Comparison of ENCODE assay signal across 1 cellular context in the genomic region with DNA sequence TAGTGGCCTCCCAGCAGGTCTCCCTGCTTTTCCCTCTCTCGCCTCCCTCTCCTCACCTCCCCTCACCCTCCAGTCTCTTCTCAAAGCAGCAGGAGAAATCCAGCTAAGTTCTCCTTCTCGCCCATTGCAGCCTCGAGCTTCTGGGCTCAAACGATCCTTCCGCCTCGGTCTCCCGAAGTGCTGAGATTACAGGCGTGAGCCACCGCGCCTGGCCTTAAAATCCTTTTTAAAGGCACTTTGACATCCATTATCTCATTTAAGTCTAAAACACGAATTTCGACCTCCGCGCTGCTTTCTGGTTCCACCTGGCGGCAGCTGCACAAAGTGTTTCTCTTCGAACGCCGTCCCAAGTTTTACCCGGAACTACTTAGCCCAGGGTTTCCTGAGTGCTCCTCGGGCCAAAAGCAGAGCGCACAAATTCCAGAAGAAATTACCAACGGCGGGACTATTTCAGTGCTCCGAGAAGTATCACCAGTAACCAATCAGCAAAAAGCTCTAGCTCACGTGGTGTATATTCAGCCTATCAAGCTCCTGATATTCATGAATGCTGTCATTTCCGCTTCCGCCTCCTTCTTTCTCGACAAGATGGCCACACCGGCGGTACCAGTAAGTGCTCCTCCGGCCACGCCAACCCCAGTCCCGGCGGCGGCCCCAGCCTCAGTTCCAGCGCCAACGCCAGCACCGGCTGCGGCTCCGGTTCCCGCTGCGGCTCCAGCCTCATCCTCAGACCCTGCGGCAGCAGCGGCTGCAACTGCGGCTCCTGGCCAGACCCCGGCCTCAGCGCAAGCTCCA.
TF ChIP-seq lines count a peak whose summit lies in the region.

A gene with protein sequence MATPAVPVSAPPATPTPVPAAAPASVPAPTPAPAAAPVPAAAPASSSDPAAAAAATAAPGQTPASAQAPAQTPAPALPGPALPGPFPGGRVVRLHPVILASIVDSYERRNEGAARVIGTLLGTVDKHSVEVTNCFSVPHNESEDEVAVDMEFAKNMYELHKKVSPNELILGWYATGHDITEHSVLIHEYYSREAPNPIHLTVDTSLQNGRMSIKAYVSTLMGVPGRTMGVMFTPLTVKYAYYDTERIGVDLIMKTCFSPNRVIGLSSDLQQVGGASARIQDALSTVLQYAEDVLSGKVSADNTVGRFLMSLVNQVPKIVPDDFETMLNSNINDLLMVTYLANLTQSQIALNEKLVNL (plus strand): TSS at position 570 of the 792 bp plus-strand sequence. CDS start 16 bp downstream, at position 586.

TF ChIP-seq in HepG2, 621 proteins besides CTCF, POLR2A, EP300 and RAD21 (continued from another document and continues in another):
- TF ChIP-seq CREB1 (IDR thresholded peaks at IDR 0.05) (peak; percentile 81), CREB1 (CRISPR knock-in tag; IDR thresholded peaks at IDR 0.05) (peak; percentile 95), SP2 (CRISPR knock-in tag; IDR thresholded peaks at IDR 0.05) (peak; percentile 71), ZNF788 (CRISPR knock-in tag; IDR thresholded peaks at IDR 0.05; ENCODE audit: borderline replicate concordance) (peak; percentile 81; the same call in 1 of the 2 replicates), SRSF9 (IDR thresholded peaks at IDR 0.05; ENCODE audit: borderline replicate concordance, insufficient read depth, low read depth, low read length, poor library complexity, severe bottlenecking) (no peak), HOXA3 (CRISPR knock-in tag; IDR thresholded peaks at IDR 0.05) (peak; percentile 93), SIN3B (IDR thresholded peaks at IDR 0.05; ENCODE audit: low read length) (peak; percentile 95), ZFP36L1 (CRISPR knock-in tag; IDR thresholded peaks at IDR 0.05) (no peak), ZNF839 (CRISPR knock-in tag; IDR thresholded peaks at IDR 0.05; ENCODE audit: borderline replicate concordance) (no peak), PHB2 (IDR thresholded peaks at IDR 0.05; ENCODE audit: partially characterized antibody) (no peak), MTF2 (CRISPR knock-in tag; IDR thresholded peaks at IDR 0.05; ENCODE audit: borderline replicate concordance) (no peak), ZNF230 (CRISPR knock-in tag; IDR thresholded peaks at IDR 0.05) (peak; percentile 57; the same call in 1 of the 2 replicates), KLF16 (CRISPR knock-in tag; IDR thresholded peaks at IDR 0.05) (peak in 1 of 2 experiments; percentile 78; a peak in 2 of 4 replicates), ZMAT3 (CRISPR knock-in tag; conservative IDR thresholded peaks at IDR 0.05) (peak; percentile 69; the same call in 1 of the 2 replicates), ZKSCAN5 (CRISPR knock-in tag; IDR thresholded peaks at IDR 0.05) (peak; percentile 97), ZNF674 (CRISPR knock-in tag; IDR thresholded peaks at IDR 0.05; ENCODE audit: low read depth) (no peak), ZNF780A (CRISPR knock-in tag; IDR thresholded peaks at IDR 0.05) (no peak), CBX1 (IDR thresholded peaks at IDR 0.05; ENCODE audit: low read depth) (no peak), ZC3H13 (CRISPR knock-in tag; IDR thresholded peaks at IDR 0.05) (peak; percentile 33; the same call in 1 of the 2 replicates), SALL2 (CRISPR knock-in tag; IDR thresholded peaks at IDR 0.05) (peak; percentile 88; the same call in 1 of the 2 replicates), KAT8 (CRISPR knock-in tag; IDR thresholded peaks at IDR 0.05) (peak; percentile 99), SMAD1 (CRISPR knock-in tag; IDR thresholded peaks at IDR 0.05; ENCODE audit: borderline replicate concordance, low read depth) (no peak), ZFY (CRISPR knock-in tag; IDR thresholded peaks at IDR 0.05) (peak; percentile 77), ZNF335 (CRISPR knock-in tag; IDR thresholded peaks at IDR 0.05) (0 out of 2 replicates have a peak, but pooled peaks have one; percentile 35), AGO2 (optimal IDR thresholded peaks at IDR 0.05; ENCODE audit: low read depth, low read length) (peak; percentile 61), ETV5 (CRISPR knock-in tag; IDR thresholded peaks at IDR 0.05; ENCODE audit: borderline replicate concordance) (peak; percentile 34; the same call in 1 of the 2 replicates), CBX5 (CRISPR knock-in tag; IDR thresholded peaks at IDR 0.05; ENCODE audit: borderline replicate concordance) (peak; percentile 92)
- TF ChIP-seq, protein P1, sequence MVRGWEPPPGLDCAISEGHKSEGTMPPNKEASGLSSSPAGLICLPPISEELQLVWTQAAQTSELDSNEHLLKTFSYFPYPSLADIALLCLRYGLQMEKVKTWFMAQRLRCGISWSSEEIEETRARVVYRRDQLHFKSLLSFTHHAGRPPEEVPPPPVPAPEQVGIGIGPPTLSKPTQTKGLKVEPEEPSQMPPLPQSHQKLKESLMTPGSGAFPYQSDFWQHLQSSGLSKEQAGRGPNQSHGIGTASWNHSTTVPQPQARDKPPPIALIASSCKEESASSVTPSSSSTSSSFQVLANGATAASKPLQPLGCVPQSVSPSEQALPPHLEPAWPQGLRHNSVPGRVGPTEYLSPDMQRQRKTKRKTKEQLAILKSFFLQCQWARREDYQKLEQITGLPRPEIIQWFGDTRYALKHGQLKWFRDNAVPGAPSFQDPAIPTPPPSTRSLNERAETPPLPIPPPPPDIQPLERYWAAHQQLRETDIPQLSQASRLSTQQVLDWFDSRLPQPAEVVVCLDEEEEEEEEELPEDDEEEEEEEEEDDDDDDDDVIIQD (CRISPR knock-in tag; IDR thresholded peaks at IDR 0.05; ENCODE audit: low read depth): peak; percentile 92; the same call in 1 of the 2 replicates
- TF ChIP-seq, protein P2, sequence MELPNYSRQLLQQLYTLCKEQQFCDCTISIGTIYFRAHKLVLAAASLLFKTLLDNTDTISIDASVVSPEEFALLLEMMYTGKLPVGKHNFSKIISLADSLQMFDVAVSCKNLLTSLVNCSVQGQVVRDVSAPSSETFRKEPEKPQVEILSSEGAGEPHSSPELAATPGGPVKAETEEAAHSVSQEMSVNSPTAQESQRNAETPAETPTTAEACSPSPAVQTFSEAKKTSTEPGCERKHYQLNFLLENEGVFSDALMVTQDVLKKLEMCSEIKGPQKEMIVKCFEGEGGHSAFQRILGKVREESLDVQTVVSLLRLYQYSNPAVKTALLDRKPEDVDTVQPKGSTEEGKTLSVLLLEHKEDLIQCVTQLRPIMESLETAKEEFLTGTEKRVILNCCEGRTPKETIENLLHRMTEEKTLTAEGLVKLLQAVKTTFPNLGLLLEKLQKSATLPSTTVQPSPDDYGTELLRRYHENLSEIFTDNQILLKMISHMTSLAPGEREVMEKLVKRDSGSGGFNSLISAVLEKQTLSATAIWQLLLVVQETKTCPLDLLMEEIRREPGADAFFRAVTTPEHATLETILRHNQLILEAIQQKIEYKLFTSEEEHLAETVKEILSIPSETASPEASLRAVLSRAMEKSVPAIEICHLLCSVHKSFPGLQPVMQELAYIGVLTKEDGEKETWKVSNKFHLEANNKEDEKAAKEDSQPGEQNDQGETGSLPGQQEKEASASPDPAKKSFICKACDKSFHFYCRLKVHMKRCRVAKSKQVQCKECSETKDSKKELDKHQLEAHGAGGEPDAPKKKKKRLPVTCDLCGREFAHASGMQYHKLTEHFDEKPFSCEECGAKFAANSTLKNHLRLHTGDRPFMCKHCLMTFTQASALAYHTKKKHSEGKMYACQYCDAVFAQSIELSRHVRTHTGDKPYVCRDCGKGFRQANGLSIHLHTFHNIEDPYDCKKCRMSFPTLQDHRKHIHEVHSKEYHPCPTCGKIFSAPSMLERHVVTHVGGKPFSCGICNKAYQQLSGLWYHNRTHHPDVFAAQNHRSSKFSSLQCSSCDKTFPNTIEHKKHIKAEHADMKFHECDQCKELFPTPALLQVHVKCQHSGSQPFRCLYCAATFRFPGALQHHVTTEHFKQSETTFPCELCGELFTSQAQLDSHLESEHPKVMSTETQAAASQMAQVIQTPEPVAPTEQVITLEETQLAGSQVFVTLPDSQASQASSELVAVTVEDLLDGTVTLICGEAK (IDR thresholded peaks at IDR 0.05): peak; percentile 84
- TF ChIP-seq, protein P2 (CRISPR knock-in tag; IDR thresholded peaks at IDR 0.05): no peak; the same call in 1 of the 2 replicates
- TF ChIP-seq, protein P3, sequence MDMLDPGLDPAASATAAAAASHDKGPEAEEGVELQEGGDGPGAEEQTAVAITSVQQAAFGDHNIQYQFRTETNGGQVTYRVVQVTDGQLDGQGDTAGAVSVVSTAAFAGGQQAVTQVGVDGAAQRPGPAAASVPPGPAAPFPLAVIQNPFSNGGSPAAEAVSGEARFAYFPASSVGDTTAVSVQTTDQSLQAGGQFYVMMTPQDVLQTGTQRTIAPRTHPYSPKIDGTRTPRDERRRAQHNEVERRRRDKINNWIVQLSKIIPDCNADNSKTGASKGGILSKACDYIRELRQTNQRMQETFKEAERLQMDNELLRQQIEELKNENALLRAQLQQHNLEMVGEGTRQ (IDR thresholded peaks at IDR 0.05; ENCODE audit: low read depth, low read length): peak; percentile 97
- TF ChIP-seq, protein P3 (CRISPR knock-in tag; IDR thresholded peaks at IDR 0.05; ENCODE audit: borderline replicate concordance): peak; percentile 98; the same call in 1 of the 2 replicates
- TF ChIP-seq, protein P4, sequence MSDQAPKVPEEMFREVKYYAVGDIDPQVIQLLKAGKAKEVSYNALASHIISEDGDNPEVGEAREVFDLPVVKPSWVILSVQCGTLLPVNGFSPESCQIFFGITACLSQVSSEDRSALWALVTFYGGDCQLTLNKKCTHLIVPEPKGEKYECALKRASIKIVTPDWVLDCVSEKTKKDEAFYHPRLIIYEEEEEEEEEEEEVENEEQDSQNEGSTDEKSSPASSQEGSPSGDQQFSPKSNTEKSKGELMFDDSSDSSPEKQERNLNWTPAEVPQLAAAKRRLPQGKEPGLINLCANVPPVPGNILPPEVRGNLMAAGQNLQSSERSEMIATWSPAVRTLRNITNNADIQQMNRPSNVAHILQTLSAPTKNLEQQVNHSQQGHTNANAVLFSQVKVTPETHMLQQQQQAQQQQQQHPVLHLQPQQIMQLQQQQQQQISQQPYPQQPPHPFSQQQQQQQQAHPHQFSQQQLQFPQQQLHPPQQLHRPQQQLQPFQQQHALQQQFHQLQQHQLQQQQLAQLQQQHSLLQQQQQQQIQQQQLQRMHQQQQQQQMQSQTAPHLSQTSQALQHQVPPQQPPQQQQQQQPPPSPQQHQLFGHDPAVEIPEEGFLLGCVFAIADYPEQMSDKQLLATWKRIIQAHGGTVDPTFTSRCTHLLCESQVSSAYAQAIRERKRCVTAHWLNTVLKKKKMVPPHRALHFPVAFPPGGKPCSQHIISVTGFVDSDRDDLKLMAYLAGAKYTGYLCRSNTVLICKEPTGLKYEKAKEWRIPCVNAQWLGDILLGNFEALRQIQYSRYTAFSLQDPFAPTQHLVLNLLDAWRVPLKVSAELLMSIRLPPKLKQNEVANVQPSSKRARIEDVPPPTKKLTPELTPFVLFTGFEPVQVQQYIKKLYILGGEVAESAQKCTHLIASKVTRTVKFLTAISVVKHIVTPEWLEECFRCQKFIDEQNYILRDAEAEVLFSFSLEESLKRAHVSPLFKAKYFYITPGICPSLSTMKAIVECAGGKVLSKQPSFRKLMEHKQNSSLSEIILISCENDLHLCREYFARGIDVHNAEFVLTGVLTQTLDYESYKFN (CRISPR knock-in tag; conservative IDR thresholded peaks at IDR 0.05): peak; percentile 34
